Comparison of ENCODE assay signal across 22 cellular contexts in genomic region chr4:24777528-24777927, GRCh38. TPM values are rescaled to one million over a fixed set of nuclear protein-coding genes. Genes with fewer than 3 reads are reported as not detected.
"Had no signal": no experiment of that assay in that cellular context is flagged by ENCODE, and none has a peak within 500 bp of the region (broad histone marks: within the 10 kb centered on the region; RNA-seq: fewer than 3 reads in every experiment).

No MANE protein-coding gene starts in this region.

- H3K9me3 ChIP-seq: neutrophil, thyroid gland had no signal

- H3K4me3 ChIP-seq: thyroid gland had no signal

- DNase-seq: activated CD4-positive, alpha-beta T cell treated with anti-CD3 and anti-CD28 coated beads, Interleukin-2, amount 10 ng/mL, durations not matched to agents 7 days and 5 days; activated CD8-positive, alpha-beta memory T cell treated with anti-CD3 and anti-CD28 coated beads for 24 hours; activated CD8-positive, alpha-beta memory T cell treated with anti-CD3 and anti-CD28 coated beads, Interleukin-2, amount 50 U/mL, for 48 hours; activated effector memory CD4-positive, alpha-beta T cell treated with Interleukin-2 at 50 U/mL for 16 hours; activated naive CD4-positive, alpha-beta T cell treated with anti-CD3 and anti-CD28 coated beads, Interleukin-2, amount 10 ng/mL, durations not matched to agents 7 days and 5 days; activated naive CD8-positive, alpha-beta T cell treated with anti-CD3 and anti-CD28 coated beads, Interleukin-2, amount 50 U/mL, for 24 hours; activated T-cell treated with anti-CD3 and anti-CD28 coated beads, Interleukin-2, amount 50 U/mL, for 48 hours; anterior cingulate cortex; effector CD8-positive, alpha-beta T cell; foreskin melanocyte; natural killer cell; stimulated activated CD4-positive, alpha-beta T cell treated with anti-CD3 and anti-CD28 coated beads, Interleukin-12 subunit alpha, Interleukin-12 subunit beta, amount 100 ng/mL, for 4 hours; stimulated activated CD4-positive, alpha-beta T cell treated with anti-CD3 and anti-CD28 coated beads, Interleukin-1b, Interleukin-23, amount 100 ng/mL, for 48 hours; stimulated activated CD8-positive, alpha-beta memory T cell treated with anti-CD3 and anti-CD28 coated beads, Interleukin-4, amount 100 ng/mL, for 48 hours; stimulated activated naive CD4-positive, alpha-beta T cell; thyroid gland had no signal

- H3K36me3 Mint-ChIP-seq: activated naive CD4-positive, alpha-beta T cell treated with anti-CD3 and anti-CD28 coated beads, Interleukin-2, amount 10 ng/mL, durations not matched to agents 7 days and 5 days; memory B cell; natural killer cell had no signal

- ATAC-seq: activated CD4-positive, CD25-positive, alpha-beta regulatory T cell treated with anti-CD3 and anti-CD28 coated beads, Interleukin-2, amount 50 U/mL, for 24 hours; activated naive CD8-positive, alpha-beta T cell treated with anti-CD3 and anti-CD28 coated beads, Interleukin-2, amount 50 U/mL, for 24 hours; esophagus mucosa; natural killer cell had no signal

- H3K9me3 Mint-ChIP-seq: activated CD4-positive, alpha-beta T cell treated with anti-CD3 and anti-CD28 coated beads, Interleukin-2, amount 10 ng/mL, durations not matched to agents 7 days and 5 days; activated naive CD4-positive, alpha-beta T cell treated with anti-CD3 and anti-CD28 coated beads, Interleukin-2, amount 10 ng/mL, durations not matched to agents 7 days and 5 days; activated naive CD8-positive, alpha-beta T cell treated with anti-CD3 and anti-CD28 coated beads, Interleukin-2, amount 50 U/mL, for 24 hours; memory B cell; natural killer cell had no signal

- H3K27me3 ChIP-seq: neutrophil, thyroid gland had no signal

- H3K36me3 ChIP-seq: neutrophil, thyroid gland had no signal

- H3K4me1 Mint-ChIP-seq: activated CD4-positive, alpha-beta T cell treated with anti-CD3 and anti-CD28 coated beads, Interleukin-2, amount 10 ng/mL, durations not matched to agents 7 days and 5 days; activated naive CD4-positive, alpha-beta T cell treated with anti-CD3 and anti-CD28 coated beads, Interleukin-2, amount 10 ng/mL, durations not matched to agents 7 days and 5 days; activated naive CD8-positive, alpha-beta T cell treated with anti-CD3 and anti-CD28 coated beads, Interleukin-2, amount 50 U/mL, for 24 hours; memory B cell; natural killer cell had no signal

- H3K27ac ChIP-seq: neutrophil, thyroid gland had no signal

- H3K4me3 Mint-ChIP-seq: activated CD4-positive, alpha-beta T cell treated with anti-CD3 and anti-CD28 coated beads, Interleukin-2, amount 10 ng/mL, durations not matched to agents 7 days and 5 days; activated naive CD4-positive, alpha-beta T cell treated with anti-CD3 and anti-CD28 coated beads, Interleukin-2, amount 10 ng/mL, durations not matched to agents 7 days and 5 days; activated naive CD8-positive, alpha-beta T cell treated with anti-CD3 and anti-CD28 coated beads, Interleukin-2, amount 50 U/mL, for 24 hours; memory B cell; natural killer cell had no signal

- H3K27ac Mint-ChIP-seq: activated CD4-positive, alpha-beta T cell treated with anti-CD3 and anti-CD28 coated beads, Interleukin-2, amount 10 ng/mL, durations not matched to agents 7 days and 5 days; activated naive CD4-positive, alpha-beta T cell treated with anti-CD3 and anti-CD28 coated beads, Interleukin-2, amount 10 ng/mL, durations not matched to agents 7 days and 5 days; activated naive CD8-positive, alpha-beta T cell treated with anti-CD3 and anti-CD28 coated beads, Interleukin-2, amount 50 U/mL, for 24 hours; memory B cell; natural killer cell had no signal

- H3K27me3 Mint-ChIP-seq: activated naive CD4-positive, alpha-beta T cell treated with anti-CD3 and anti-CD28 coated beads, Interleukin-2, amount 10 ng/mL, durations not matched to agents 7 days and 5 days; activated naive CD8-positive, alpha-beta T cell treated with anti-CD3 and anti-CD28 coated beads, Interleukin-2, amount 50 U/mL, for 24 hours had no signal

RNA-seq across cellular contexts. Expression of gene SOD3, which starts 17.8 kb away (rescaled TPM):
- total RNA-seq: activated CD4-positive, alpha-beta T cell treated with anti-CD3 and anti-CD28 coated beads, Interleukin-2, amount 10 ng/mL, durations not matched to agents 7 days and 5 days; bronchial epithelial cell; natural killer cell; T-helper 1 cell treated with Interleukin-12 subunit alpha and Interleukin-12 subunit beta and Interleukin-4 antibody, amounts not matched to agents 30 ng/mL and 1 ng/mL, for 36 hours had no signal
